10 cellular contexts compared by ENCODE assay signal in genomic region chr20:24872291-24873014, GRCh38.
DNase-seq lines count a peak whose midpoint lies in the region; ATAC-seq and TF ChIP-seq lines count a peak whose summit lies in the region.
"Had no signal": no experiment of that assay in that cellular context is flagged by ENCODE, and none has a peak within 500 bp of the region (broad histone marks: within the 10 kb centered on the region; RNA-seq: fewer than 3 reads in every experiment).

No MANE protein-coding gene starts in this region.

- H3K27ac ChIP-seq in lung (ENCODE audit: low read depth in 1 of 2, low read length in 1 of 2) (no peak overlapping the region), dorsolateral prefrontal cortex (peak overlapping the region in 7 of 59 donors; percentile 4 to 43 (median 13)), gastrocnemius medialis (no peak overlapping the region)
- H3K27ac ChIP-seq: breast epithelium, epithelial cell of prostate had no signal

- H3K9me3 ChIP-seq in lung (ENCODE audit: control insufficient read depth in 2 of 2, insufficient read depth in 1 of 2, low read length in 1 of 2): peaks cover 0 to 5% of the 10 kb centered on the region in 2 donors
- H3K9me3 ChIP-seq in gastrocnemius medialis: no peaks in the 10 kb centered on the region
- H3K9me3 ChIP-seq: breast epithelium had no signal

- H3K4me3 ChIP-seq in lung (no peak overlapping the region), dorsolateral prefrontal cortex (no peak overlapping the region), gastrocnemius medialis (no peak overlapping the region)
- H3K4me3 ChIP-seq: breast epithelium had no signal

- no peak for TF ChIP-seq CTCF in lung (IDR thresholded peaks at IDR 0.05; ENCODE audit: control extremely low read depth, extremely low read depth)
- TF ChIP-seq CTCF in dorsolateral prefrontal cortex (IDR thresholded peaks at IDR 0.05 in 54 of 56, conservative IDR thresholded peaks at IDR 0.05 in 2 of 56; ENCODE audit: low read depth in 1 of 56, partially characterized antibody in 56 of 56): no peak
- TF ChIP-seq CTCF in gastrocnemius medialis (IDR thresholded peaks at IDR 0.05 in 4 of 5, conservative IDR thresholded peaks at IDR 0.05 in 1 of 5): no peak

- peak; percentile 60 for ATAC-seq in GM18502 (IDR thresholded peaks at IDR 0.05; ENCODE audit: poor library complexity, unreplicated experiment)
- peak; percentile 53 for ATAC-seq in GM21529 (IDR thresholded peaks at IDR 0.05; ENCODE audit: unreplicated experiment)
- ATAC-seq in lung (ENCODE audit: insufficient read depth, low FRiP score): no peak
- ATAC-seq in gastrocnemius medialis: no peak

- WGBS in lung, 2 donors: 40 to 54% methylated on average over 11 to 12 of the region's 12 CpGs

- no peaks in the 10 kb centered on the region for H3K36me3 ChIP-seq in lung (ENCODE audit: control insufficient read depth in 2 of 2, insufficient read depth in 2 of 2, low read length in 2 of 2)
- no peaks in the 10 kb centered on the region for H3K36me3 ChIP-seq in gastrocnemius medialis
- H3K36me3 ChIP-seq: breast epithelium had no signal

- peak; percentile 93 for DNase-seq in NCI-H1105 treated with DMSO at 0.1 percent for 48 hours (lab: John Stamatoyannopoulos, UW)
- peak; percentile 28 for DNase-seq in lung (ENCODE audit: low spot score)
- DNase-seq in dorsolateral prefrontal cortex: no peak
- no peak for DNase-seq in T-helper 1 cell
- DNase-seq in NCI-H2227 treated with DMSO at 0.1 percent for 48 hours (lab: John Stamatoyannopoulos, UW): no peak
- no peak for DNase-seq in gastrocnemius medialis

- H3K27me3 ChIP-seq in lung (ENCODE audit: control insufficient read depth, insufficient read depth) (no peaks in the 10 kb centered on the region), dorsolateral prefrontal cortex (peaks cover 0 to 2% (median 0%) of the 10 kb centered on the region in 45 donors), gastrocnemius medialis (no peaks in the 10 kb centered on the region)

- intact Hi-C loops in dorsolateral prefrontal cortex (cut with DNase I): no loop called here
- intact Hi-C loops in gastrocnemius medialis (cut with DNase I; ENCODE audit: low total_unique reads): no loop called here

- in situ Hi-C loops in gastrocnemius medialis (cut with MboI; ENCODE audit: low sequenced_read_pairs in 4 of 4): no loop called here

- H3K4me1 ChIP-seq in lung (ENCODE audit: control insufficient read depth in 2 of 2, insufficient read depth in 2 of 2, low read length in 2 of 2): peaks cover 0 to 1% of the 10 kb centered on the region in 2 donors
- H3K4me1 ChIP-seq in gastrocnemius medialis: no peaks in the 10 kb centered on the region
- H3K4me1 ChIP-seq: breast epithelium had no signal

- TF ChIP-seq POLR2A in gastrocnemius medialis (IDR thresholded peaks at IDR 0.05): no peak

Comparison
In these comparisons a context has a peak if more than half of its experiments do, and no peak if none do; other contexts are left out.
1. ATAC-seq: peak in GM18502 (single experiment) and GM21529 (single experiment); none in lung (single experiment) and gastrocnemius medialis (0 of 2).
2. DNase-seq: peak in NCI-H1105 treated with DMSO at 0.1 percent for 48 hours (single experiment) and lung (single experiment); none in dorsolateral prefrontal cortex (0 of 10), T-helper 1 cell (0 of 5), NCI-H2227 treated with DMSO at 0.1 percent for 48 hours (single experiment) and gastrocnemius medialis (0 of 2).